In the genomic region with DNA sequence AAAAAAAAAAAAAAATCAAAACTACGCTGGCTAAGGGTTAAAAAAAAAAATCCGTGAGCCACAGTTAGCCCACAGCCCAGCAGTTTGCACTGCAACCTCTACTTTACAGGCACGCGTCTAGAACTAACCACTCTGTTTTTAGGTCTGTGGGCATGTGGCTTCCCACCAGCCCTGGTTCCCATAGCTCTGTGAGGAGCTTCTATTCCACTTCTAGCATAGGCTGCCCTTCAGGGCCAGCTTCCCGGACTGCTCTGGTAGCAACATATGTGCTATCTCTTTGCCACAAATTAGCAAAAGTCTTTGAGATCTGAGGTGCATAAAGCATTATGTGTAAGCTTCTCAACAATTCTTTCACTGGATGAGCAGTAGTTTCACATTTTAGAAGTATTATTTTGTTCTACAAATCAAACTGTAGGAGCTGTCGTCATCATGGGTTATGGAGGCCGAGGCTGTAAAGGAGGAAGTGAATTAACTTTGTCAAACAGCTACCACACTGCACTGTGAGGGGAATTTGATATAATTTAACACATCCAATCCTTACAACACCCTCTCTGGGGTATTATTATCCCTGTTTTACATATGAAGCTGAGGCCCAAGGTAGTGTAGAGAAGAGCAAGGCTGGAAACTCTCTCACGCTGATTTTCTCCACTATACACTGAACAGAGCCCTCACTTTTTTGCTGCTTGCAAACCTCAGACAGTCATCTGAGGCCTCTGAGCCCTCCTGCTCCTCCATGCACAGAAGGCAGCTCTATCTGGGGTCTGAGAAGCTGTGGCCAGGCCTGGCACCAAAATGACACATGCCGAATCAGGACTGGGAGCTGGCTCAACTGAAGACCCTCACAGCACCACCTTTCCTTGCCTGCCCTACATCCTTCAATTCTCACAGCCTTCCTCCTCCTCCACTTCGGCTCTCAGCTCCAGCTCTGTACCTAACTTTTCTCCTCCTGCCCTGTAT, we compare ENCODE assay signal across 8 cellular contexts. TPM values are rescaled to one million over a fixed set of nuclear protein-coding genes. Genes with fewer than 3 reads are reported as not detected.
DNase-seq lines count a peak whose midpoint lies in the region; ATAC-seq, FAIRE-seq and TF ChIP-seq lines count a peak whose summit lies in the region.

No MANE protein-coding gene starts in this region.

- TF ChIP-seq CTCF in type B pancreatic cell (conservative IDR thresholded peaks at IDR 0.05), result no peak

- no peaks in the 10 kb centered on the region for H3K27me3 Mint-ChIP-seq in type B pancreatic cell

- H3K9me3 Mint-ChIP-seq in type B pancreatic cell, result no peaks in the 10 kb centered on the region

- no peak overlapping the region for H3K4me3 Mint-ChIP-seq in type B pancreatic cell

- H3K27ac Mint-ChIP-seq in type B pancreatic cell, result peak overlapping the region; percentile 15

- peak; percentile 54 for ATAC-seq in GM21381 (IDR thresholded peaks at IDR 0.05; ENCODE audit: unreplicated experiment)
- ATAC-seq in HG03521 (IDR thresholded peaks at IDR 0.05; ENCODE audit: unreplicated experiment), result peak; percentile 61

- peaks cover 4% of the 10 kb centered on the region for H3K36me3 Mint-ChIP-seq in type B pancreatic cell

- DNase-seq in GM12891 (ENCODE audit: insufficient read length, low spot score) (no peak), type B pancreatic cell (ENCODE audit: extremely low spot score, unreplicated experiment) (no peak), retina (no peak), cerebellum (ENCODE audit: low spot score) (no peak), D341Med (ENCODE audit: low spot score) (no peak)
- DNase-seq in central memory CD4-positive, alpha-beta T cell, result peak; percentile 42

- TF ChIP-seq POLR2A in GM12891 (IDR thresholded peaks at IDR 0.05; ENCODE audit: low read depth, low read length), result peak; percentile 73

- peaks cover 38% of the 10 kb centered on the region for H3K4me1 Mint-ChIP-seq in type B pancreatic cell (ENCODE audit: unreplicated experiment)

- peak; percentile 92 for FAIRE-seq in GM12891 (lab: Jason Lieb, UNC)

TF ChIP-seq in GM12891, 5 proteins besides CTCF, POLR2A, EP300 and RAD21:
- TF ChIP-seq SPI1 (IDR thresholded peaks at IDR 0.05; ENCODE audit: low read depth, low read length) (peak; percentile 91), PAX5 (IDR thresholded peaks at IDR 0.05; ENCODE audit: insufficient read depth, low read length, severe bottlenecking) (no peak), TAF1 (IDR thresholded peaks at IDR 0.05; ENCODE audit: low read depth, low read length) (peak; percentile 41; the same call in 1 of the 2 replicates), POU2F2 (IDR thresholded peaks at IDR 0.05; ENCODE audit: low read depth, low read length) (peak; percentile 52; the same call in 1 of the 2 replicates), POLR2AphosphoS5 (IDR thresholded peaks at IDR 0.05; ENCODE audit: low read depth, low read length) (peak; percentile 72; the same call in 1 of the 2 replicates)

RNA-seq across cellular contexts. Expression of a gene that starts 35.3 kb away (rescaled TPM):
- polyA plus RNA-seq in GM12891 (2012; ENCODE audit: low read depth, missing spikeins), result 9.5 TPM
- total RNA-seq in type B pancreatic cell (ENCODE audit: low replicate concordance), result 52.2 and 74.2 TPM in 2 replicates
- 31.1 TPM for total RNA-seq in cerebellum
